8 cellular contexts compared by ENCODE assay signal in the genomic region with DNA sequence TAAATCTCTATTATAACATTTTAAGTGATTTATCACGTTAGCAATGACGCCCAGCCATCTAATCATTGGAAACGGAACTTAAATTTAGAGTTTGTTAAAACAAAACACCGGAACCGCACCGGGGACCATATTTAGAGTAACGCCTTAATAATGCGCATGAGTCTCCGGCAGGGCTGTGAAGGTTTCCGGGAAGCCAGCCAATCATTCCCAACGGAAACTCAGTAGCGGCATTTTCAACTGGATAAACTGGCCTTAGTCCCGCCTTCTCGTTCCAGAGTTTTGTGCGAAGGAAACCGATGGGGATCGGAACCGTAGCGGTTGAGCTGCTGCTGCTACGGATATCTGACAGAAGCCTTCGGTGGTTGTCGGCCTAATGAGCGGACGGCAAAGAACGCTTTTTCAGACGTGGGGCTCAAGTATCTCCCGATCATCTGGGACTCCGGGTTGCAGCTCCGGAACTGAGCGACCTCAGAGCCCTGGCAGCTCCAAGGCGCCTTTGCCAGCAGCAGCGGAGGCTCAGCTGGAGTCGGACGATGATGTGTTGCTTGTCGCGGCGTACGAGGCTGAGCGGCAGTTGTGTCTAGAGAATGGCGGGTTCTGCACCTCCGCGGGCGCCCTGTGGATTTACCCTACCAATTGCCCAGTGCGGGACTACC. TPM values are rescaled to one million over a fixed set of nuclear protein-coding genes. Genes with fewer than 3 reads are reported as not detected.
DNase-seq lines count a peak whose midpoint lies in the region; ATAC-seq lines count a peak whose summit lies in the region.

A gene with protein sequence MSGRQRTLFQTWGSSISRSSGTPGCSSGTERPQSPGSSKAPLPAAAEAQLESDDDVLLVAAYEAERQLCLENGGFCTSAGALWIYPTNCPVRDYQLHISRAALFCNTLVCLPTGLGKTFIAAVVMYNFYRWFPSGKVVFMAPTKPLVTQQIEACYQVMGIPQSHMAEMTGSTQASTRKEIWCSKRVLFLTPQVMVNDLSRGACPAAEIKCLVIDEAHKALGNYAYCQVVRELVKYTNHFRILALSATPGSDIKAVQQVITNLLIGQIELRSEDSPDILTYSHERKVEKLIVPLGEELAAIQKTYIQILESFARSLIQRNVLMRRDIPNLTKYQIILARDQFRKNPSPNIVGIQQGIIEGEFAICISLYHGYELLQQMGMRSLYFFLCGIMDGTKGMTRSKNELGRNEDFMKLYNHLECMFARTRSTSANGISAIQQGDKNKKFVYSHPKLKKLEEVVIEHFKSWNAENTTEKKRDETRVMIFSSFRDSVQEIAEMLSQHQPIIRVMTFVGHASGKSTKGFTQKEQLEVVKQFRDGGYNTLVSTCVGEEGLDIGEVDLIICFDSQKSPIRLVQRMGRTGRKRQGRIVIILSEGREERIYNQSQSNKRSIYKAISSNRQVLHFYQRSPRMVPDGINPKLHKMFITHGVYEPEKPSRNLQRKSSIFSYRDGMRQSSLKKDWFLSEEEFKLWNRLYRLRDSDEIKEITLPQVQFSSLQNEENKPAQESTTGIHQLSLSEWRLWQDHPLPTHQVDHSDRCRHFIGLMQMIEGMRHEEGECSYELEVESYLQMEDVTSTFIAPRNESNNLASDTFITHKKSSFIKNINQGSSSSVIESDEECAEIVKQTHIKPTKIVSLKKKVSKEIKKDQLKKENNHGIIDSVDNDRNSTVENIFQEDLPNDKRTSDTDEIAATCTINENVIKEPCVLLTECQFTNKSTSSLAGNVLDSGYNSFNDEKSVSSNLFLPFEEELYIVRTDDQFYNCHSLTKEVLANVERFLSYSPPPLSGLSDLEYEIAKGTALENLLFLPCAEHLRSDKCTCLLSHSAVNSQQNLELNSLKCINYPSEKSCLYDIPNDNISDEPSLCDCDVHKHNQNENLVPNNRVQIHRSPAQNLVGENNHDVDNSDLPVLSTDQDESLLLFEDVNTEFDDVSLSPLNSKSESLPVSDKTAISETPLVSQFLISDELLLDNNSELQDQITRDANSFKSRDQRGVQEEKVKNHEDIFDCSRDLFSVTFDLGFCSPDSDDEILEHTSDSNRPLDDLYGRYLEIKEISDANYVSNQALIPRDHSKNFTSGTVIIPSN (N-terminal part only) (plus strand): TSS at position 272 of the 656 bp plus-strand sequence. CDS start 102 bp downstream, at position 374.

- DNase-seq in AG08396 (ENCODE audit: low spot score) (peak; percentile 91), NCI-H460 (ENCODE audit: extremely low read depth, low read depth) (peak; percentile 98), cerebellum (ENCODE audit: low spot score) (peak; percentile 88), islet precursor cell (peak; percentile 96)
- DNase-seq in activated CD4-positive, CD25-positive, alpha-beta regulatory T cell treated with anti-CD3 and anti-CD28 coated beads, Interleukin-2, amount 50 U/mL, for 72 hours = peak; percentile 73
- DNase-seq in stimulated activated CD4-positive, alpha-beta T cell treated with anti-CD3 and anti-CD28 coated beads, Interleukin-15, amount 100 ng/mL, for 1 hour (ENCODE audit: low read depth in 1 of 2, low spot score in 1 of 2) = peak; percentile 55 to 62

- ATAC-seq in GM19023 (IDR thresholded peaks at IDR 0.05; ENCODE audit: unreplicated experiment) (peak; percentile 31), HG03378 (IDR thresholded peaks at IDR 0.05; ENCODE audit: unreplicated experiment) (peak; percentile 47)

RNA-seq across cellular contexts. Expression of the gene that starts here (rescaled TPM):
- total RNA-seq in NCI-H460 (2014; rRNA removed; shearing (Covaris generic)) = 7.2 TPM in 2 replicates
- 6.3 and 9.4 TPM in 2 replicates for polyA plus RNA-seq in NCI-H460 (2014; cell fraction: nucleus; rRNA removed)
- 19.8 TPM for total RNA-seq in cerebellum

Comparison
In these comparisons a context has a peak if more than half of its experiments do, and no peak if none do; other contexts are left out.
1. Peak in every context shown above with its lines: DNase-seq and ATAC-seq.